Comparison of ENCODE assay signal across 10 cellular contexts in the genomic region with DNA sequence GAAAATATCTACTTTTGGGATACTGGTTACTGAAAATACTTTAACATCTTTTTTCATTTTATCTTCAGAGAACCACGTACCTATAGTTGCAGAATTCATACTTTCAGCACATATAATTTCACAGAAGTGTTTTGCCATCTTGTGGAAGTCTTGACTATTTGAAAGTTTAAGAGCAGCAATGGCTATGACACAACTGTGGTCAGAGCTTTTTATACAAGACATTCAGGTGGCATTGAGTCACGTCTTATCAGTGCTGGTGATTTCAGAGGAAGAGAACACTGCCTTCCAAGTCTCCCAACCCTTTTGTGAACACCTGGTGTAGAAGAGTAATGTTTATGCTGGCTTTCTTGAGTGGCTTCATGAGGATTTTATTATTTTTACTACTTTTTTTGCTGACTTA.
A peak's percentile ranks its signal among the peaks of the same experiment; 100 is the strongest.
DNase-seq lines count a peak whose midpoint lies in the region; ATAC-seq and TF ChIP-seq lines count a peak whose summit lies in the region.
"Had no signal": no experiment of that assay in that cellular context is flagged by ENCODE, and none has a peak within 500 bp of the region (broad histone marks: within the 10 kb centered on the region; RNA-seq: fewer than 3 reads in every experiment).

No MANE protein-coding gene starts in this region.

- DNase-seq in AG09309 (ENCODE audit: low read depth) (peak; percentile 47), HS-5 (ENCODE audit: low read depth) (peak; percentile 49), astrocyte of the spinal cord (ENCODE audit: low read depth, low spot score) (peak; percentile 87), mesenchymal stem cell (peak; percentile 88), NCI-H526 (lab: John Stamatoyannopoulos, UW) (no peak), OCI-M2 (lab: John Stamatoyannopoulos, UW; ENCODE audit: unreplicated experiment) (no peak), germinal center (ENCODE audit: low spot score) (no peak)
- DNase-seq: activated CD4-positive, alpha-beta T cell treated with anti-CD3 and anti-CD28 coated beads, Interleukin-2, amount 10 ng/mL, durations not matched to agents 7 days and 5 days; MV-4-11 had no signal

- H3K27me3 ChIP-seq in mesenchymal stem cell (ENCODE audit: control insufficient read depth in 1 of 2, insufficient read depth in 1 of 2, low read length in 2 of 2), result no peaks in the 10 kb centered on the region

- no peak overlapping the region for H3K14ac ChIP-seq in mesenchymal stem cell (ENCODE audit: low read length in 2 of 2)

- peaks cover 18% of the 10 kb centered on the region for H3K4me1 ChIP-seq in mesenchymal stem cell (ENCODE audit: control insufficient read depth, insufficient read depth, low read depth, low read length)

- H4K91ac ChIP-seq in mesenchymal stem cell (ENCODE audit: low read length), result no peak overlapping the region

- 18% methylated on average over 1 of the region's 2 CpGs for WGBS in mesenchymal stem cell

- H2BK15ac ChIP-seq in mesenchymal stem cell (ENCODE audit: low read depth, poor library complexity, severe bottlenecking), result no peak overlapping the region

- ATAC-seq in HG02759 (IDR thresholded peaks at IDR 0.05; ENCODE audit: unreplicated experiment), result no peak

- H2BK5ac ChIP-seq in mesenchymal stem cell (ENCODE audit: low read depth, low read length, poor library complexity, severe bottlenecking), result no peak overlapping the region

- H3K9ac ChIP-seq in mesenchymal stem cell (ENCODE audit: low read length), result peak overlapping the region; percentile 23

- no peak overlapping the region for H2BK12ac ChIP-seq in mesenchymal stem cell (ENCODE audit: low read length in 2 of 2)

- no peak overlapping the region for H4K8ac ChIP-seq in mesenchymal stem cell (ENCODE audit: low read length)

- H2BK120ac ChIP-seq in mesenchymal stem cell (ENCODE audit: low read depth, low read length), result no peak overlapping the region

- no peaks in the 10 kb centered on the region for H3K9me3 ChIP-seq in mesenchymal stem cell (ENCODE audit: control insufficient read depth, low read length)

- H3K18ac ChIP-seq in mesenchymal stem cell (ENCODE audit: low read depth in 1 of 2, low read length in 2 of 2), result no peak overlapping the region

- H2AK5ac ChIP-seq in mesenchymal stem cell (ENCODE audit: low read length, severe bottlenecking), result no peak overlapping the region

- H3K79me1 ChIP-seq in mesenchymal stem cell (replicated peaks; ENCODE audit: low read length, poor library complexity, severe bottlenecking), result peaks cover 10% of the 10 kb centered on the region

- peak overlapping the region; percentile 39 for H3K27ac ChIP-seq in mesenchymal stem cell (ENCODE audit: low read length, poor library complexity, severe bottlenecking)

- H3K4me3 ChIP-seq in AG09309 (ENCODE audit: control insufficient read depth, low read depth, low read length) (no peak overlapping the region), astrocyte of the spinal cord (ENCODE audit: low read depth, low read length) (no peak overlapping the region), mesenchymal stem cell (ENCODE audit: insufficient read depth in 1 of 2, low read depth in 1 of 2, low read length in 2 of 2) (no peak overlapping the region)

- H3K36me3 ChIP-seq in mesenchymal stem cell (ENCODE audit: control insufficient read depth in 1 of 2, insufficient read depth in 2 of 2, low read depth in 1 of 2, low read length in 2 of 2), result no peaks in the 10 kb centered on the region

- no peak overlapping the region for H2AFZ ChIP-seq in mesenchymal stem cell (ENCODE audit: low read depth, low read length)

- TF ChIP-seq CTCF in AG09309 (IDR thresholded peaks at IDR 0.05; ENCODE audit: control insufficient read depth, insufficient read depth, low read depth, low read length, missing control alignments), result no peak
- no peak for TF ChIP-seq CTCF in astrocyte of the spinal cord (IDR thresholded peaks at IDR 0.05; ENCODE audit: low read depth, low read length)

- no peak overlapping the region for H3K4me2 ChIP-seq in mesenchymal stem cell (ENCODE audit: low read length, poor library complexity, severe bottlenecking)

- H3K4ac ChIP-seq in mesenchymal stem cell (ENCODE audit: low read depth in 1 of 2, low read length in 2 of 2), result no peak overlapping the region

- no peak overlapping the region for H3K23ac ChIP-seq in mesenchymal stem cell (ENCODE audit: low read length in 2 of 2)

- in situ Hi-C loops in astrocyte of the spinal cord (cut with HindIII; ENCODE audit: low sequenced_read_pairs), result no loop called here

Comparison
In these comparisons a context has a peak if more than half of its experiments do, and no peak if none do; other contexts are left out.
1. DNase-seq: peak in AG09309 (single experiment), HS-5 (single experiment), astrocyte of the spinal cord (single experiment) and mesenchymal stem cell (single experiment); none in NCI-H526 (0 of 2), OCI-M2 (single experiment) and germinal center (single experiment).